12 cellular contexts compared by ENCODE assay signal in genomic region chr19:3099347-3100145, GRCh38. TPM values are rescaled to one million over a fixed set of nuclear protein-coding genes. Genes with fewer than 3 reads are reported as not detected.
DNase-seq lines count a peak whose midpoint lies in the region; TF ChIP-seq lines count a peak whose summit lies in the region.
"Had no signal": no experiment of that assay in that cellular context is flagged by ENCODE, and none has a peak within 500 bp of the region (broad histone marks: within the 10 kb centered on the region; RNA-seq: fewer than 3 reads in every experiment).

No MANE protein-coding gene starts in this region.

- H3K36me3 ChIP-seq in left ventricle myocardium inferior (no peaks in the 10 kb centered on the region), duodenal mucosa (ENCODE audit: control insufficient read depth in 1 of 2, insufficient read depth in 2 of 2, low read length in 2 of 2) (peaks cover 6% of the 10 kb centered on the region in 2 donors), osteoblast (ENCODE audit: insufficient read depth, low read length) (no peaks in the 10 kb centered on the region)
- H3K36me3 ChIP-seq: BE2C had no signal

- TF ChIP-seq CTCF in left ventricle myocardium inferior (IDR thresholded peaks at IDR 0.05; ENCODE audit: borderline replicate concordance) (no peak), osteoblast (IDR thresholded peaks at IDR 0.05; ENCODE audit: extremely low read depth, low read depth, low read length) (no peak)

- H3K4me2 ChIP-seq in osteoblast (ENCODE audit: insufficient read depth, low read length) = peak overlapping the region; percentile 95

- peaks cover 83% of the 10 kb centered on the region for H4K20me1 ChIP-seq in osteoblast (ENCODE audit: insufficient read depth, low read length)

- no peak overlapping the region for H2AFZ ChIP-seq in osteoblast (ENCODE audit: low read length)

- H3K27ac ChIP-seq in left ventricle myocardium inferior (replicated peaks) (peak overlapping the region; percentile 99), duodenal mucosa (ENCODE audit: low read depth, low read length) (peak overlapping the region; percentile 82), osteoblast (ENCODE audit: low read depth, low read length) (peak overlapping the region; percentile 71)

- DNase-seq in left ventricle myocardium inferior (no peak), cardiac septum (ENCODE audit: low spot score) (no peak), osteoblast (ENCODE audit: insufficient read length, low spot score, missing footprints) (peak; percentile 77), midbrain (lab: John Stamatoyannopoulos, UW) (no peak), middle frontal gyrus (ENCODE audit: extremely low spot score, low spot score) (no peak)
- no peak for DNase-seq in activated CD4-positive, CD25-positive, alpha-beta regulatory T cell treated with anti-CD3 and anti-CD28 coated beads, Interleukin-2, amount 50 U/mL, for 72 hours
- DNase-seq in activated naive CD4-positive, alpha-beta T cell treated with anti-CD3 and anti-CD28 coated beads, Interleukin-2, amount 50 U/mL, for 16 hours = no peak
- DNase-seq: activated CD8-positive, alpha-beta memory T cell treated with anti-CD3 and anti-CD28 coated beads for 24 hours; NCI-H526; stimulated activated CD4-positive, alpha-beta T cell treated with anti-CD3 and anti-CD28 coated beads, Interleukin-2, amount 100 ng/mL, for 24 hours had no signal

- H3K9ac ChIP-seq in duodenal mucosa (ENCODE audit: low read depth in 1 of 2, low read length in 2 of 2) = peak overlapping the region; percentile 85 to 98

- H3K27me3 ChIP-seq in left ventricle myocardium inferior (ENCODE audit: low read depth) (no peaks in the 10 kb centered on the region), duodenal mucosa (ENCODE audit: control insufficient read depth in 1 of 2, insufficient read depth in 2 of 2, low read length in 2 of 2) (peaks cover 0 to 5% of the 10 kb centered on the region in 2 donors), osteoblast (ENCODE audit: insufficient read depth, low read length) (no peaks in the 10 kb centered on the region)
- H3K27me3 ChIP-seq: BE2C had no signal

- H3K9me3 ChIP-seq in left ventricle myocardium inferior (replicated peaks) = no peaks in the 10 kb centered on the region
- no peaks in the 10 kb centered on the region for H3K9me3 ChIP-seq in duodenal mucosa (ENCODE audit: control insufficient read depth in 1 of 2, low read length in 2 of 2)
- H3K9me3 ChIP-seq in osteoblast (ENCODE audit: low read depth, low read length) = no peaks in the 10 kb centered on the region
- H3K9me3 ChIP-seq: BE2C had no signal

- H3K4me1 ChIP-seq in left ventricle myocardium inferior (peaks cover 100% of the 10 kb centered on the region), duodenal mucosa (ENCODE audit: control insufficient read depth in 1 of 2, insufficient read depth in 2 of 2, low read length in 2 of 2) (peaks cover 63 to 87% of the 10 kb centered on the region in 2 donors), osteoblast (ENCODE audit: insufficient read depth, low read length) (peaks cover 42% of the 10 kb centered on the region)

- intact Hi-C loops in left ventricle myocardium inferior (cut with micrococcal nuclease) = no loop called here
- intact Hi-C loops in cardiac septum (cut with DNase I) = loop anchor here (5.0 kb wide), 1 partner anchor 37 kb away; the partner anchor contains the start of gene TLE5

- peaks cover 96% of the 10 kb centered on the region for H3K79me2 ChIP-seq in osteoblast (ENCODE audit: insufficient read depth, low read length)

- H3K4me3 ChIP-seq in left ventricle myocardium inferior (peak overlapping the region; percentile 100), duodenal mucosa (ENCODE audit: low read depth in 1 of 2, low read length in 2 of 2) (peak overlapping the region; percentile 85 to 92), osteoblast (ENCODE audit: insufficient read depth, low read length) (no peak overlapping the region)

RNA-seq across cellular contexts. Expression of gene GNA11, which starts 5.4 kb away (rescaled TPM):
- total RNA-seq in left ventricle myocardium inferior (58.1 TPM), cardiac septum (60.9 TPM), osteoblast (73.7 and 74.2 TPM in 2 replicates)

RNA-seq across cellular contexts. Expression of gene GNA15, which starts 36.3 kb away (rescaled TPM):
- total RNA-seq in left ventricle myocardium inferior (1.2 TPM), cardiac septum (1.9 TPM), osteoblast (0.36 TPM in 1 of 2 replicates, not detected in the other)

RNA-seq across cellular contexts. Expression of gene TLE5, which starts 37.3 kb away (rescaled TPM):
- total RNA-seq in left ventricle myocardium inferior (799 TPM), cardiac septum (804 TPM), osteoblast (209 and 211 TPM in 2 replicates)
